Comparison of ENCODE assay signal across 10 cellular contexts in the genomic region with DNA sequence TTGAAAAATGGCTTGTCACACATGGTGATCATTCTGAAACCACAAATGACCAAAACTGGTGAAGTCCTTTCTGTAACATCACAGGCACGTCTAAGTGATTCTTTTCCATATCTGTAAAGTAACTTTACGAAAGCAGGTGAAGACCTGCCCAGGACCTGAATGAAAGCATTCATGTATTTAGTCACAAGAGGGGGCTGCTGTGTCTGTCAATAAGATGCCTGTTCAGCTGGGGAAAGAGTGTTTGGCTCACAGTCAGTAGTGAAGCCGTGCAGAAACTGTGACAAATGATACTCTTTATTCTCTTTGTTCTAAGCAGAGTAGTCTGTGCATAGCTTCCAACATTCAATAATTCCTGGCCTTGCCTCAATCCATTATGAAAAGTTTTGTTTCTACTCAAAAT.
DNase-seq lines count a peak whose midpoint lies in the region; ATAC-seq, FAIRE-seq and TF ChIP-seq lines count a peak whose summit lies in the region.
"Had no signal": no experiment of that assay in that cellular context is flagged by ENCODE, and none has a peak within 500 bp of the region (broad histone marks: within the 10 kb centered on the region; RNA-seq: fewer than 3 reads in every experiment).

No MANE protein-coding gene starts in this region.

- no peaks in the 10 kb centered on the region for H3K79me2 ChIP-seq in hepatocyte

- intact Hi-C loops in cardiac septum (cut with DNase I) = no loop called here

- H3K9me2 ChIP-seq in hepatocyte (replicated peaks; ENCODE audit: insufficient read depth) = no peaks in the 10 kb centered on the region

- TF ChIP-seq CTCF in hepatocyte (IDR thresholded peaks at IDR 0.05; ENCODE audit: poor library complexity) = peak; percentile 47

- 27% methylated on average over 3 of the region's 3 CpGs for WGBS in hepatocyte (ENCODE audit: low lambda C conversion rate, missing lambda C conversion rate)

- no peak overlapping the region for H3K27ac ChIP-seq in hepatocyte
- H3K27ac ChIP-seq: BLaER1 treated with 17β-estradiol and CSF1 and Interleukin-3, amounts not matched to agents 10 nM and 100 nM had no signal

- peak; percentile 5 for DNase-seq in activated CD4-positive, CD25-positive, alpha-beta regulatory T cell treated with anti-CD3 and anti-CD28 coated beads, Interleukin-2, amount 50 U/mL, for 16 hours (ENCODE audit: low read depth, low spot score)
- no peak for DNase-seq in activated CD4-positive, CD25-positive, alpha-beta regulatory T cell treated with anti-CD3 and anti-CD28 coated beads, Interleukin-2, amount 50 U/mL, for 72 hours
- DNase-seq in T-helper 2 cell = peak in 3 of 5 experiments; percentile 1 to 77 (median 3)
- DNase-seq in hepatocyte (ENCODE audit: low spot score) = peak; percentile 68
- DNase-seq in HTR-8/SVneo (ENCODE audit: insufficient read length, low spot score) = no peak
- DNase-seq in NCI-H2107 (lab: John Stamatoyannopoulos, UW) = no peak
- DNase-seq in cardiac septum (ENCODE audit: low spot score) = no peak
- DNase-seq: activated B cell treated with CpG ODN at 0.5 μM for 24 hours had no signal

- H4K20me1 ChIP-seq in hepatocyte (ENCODE audit: insufficient read depth, poor library complexity, severe bottlenecking) = no peaks in the 10 kb centered on the region

- H3K9me3 ChIP-seq in hepatocyte (ENCODE audit: low read depth) = no peaks in the 10 kb centered on the region
- H3K9me3 ChIP-seq: BLaER1 treated with 17β-estradiol and CSF1 and Interleukin-3, amounts not matched to agents 10 nM and 100 nM had no signal

- H3K27me3 ChIP-seq in hepatocyte = no peaks in the 10 kb centered on the region

- FAIRE-seq in HTR-8/SVneo (lab: Jason Lieb, UNC) = no peak

- H2AFZ ChIP-seq in hepatocyte = peak overlapping the region; percentile 44

- H3K4me2 ChIP-seq in hepatocyte = peak overlapping the region; percentile 19
- H3K4me2 ChIP-seq: BLaER1 treated with 17β-estradiol and CSF1 and Interleukin-3, amounts not matched to agents 10 nM and 100 nM had no signal

- H3K4me3 ChIP-seq in hepatocyte = no peak overlapping the region
- H3K4me3 ChIP-seq: BLaER1 treated with 17β-estradiol and CSF1 and Interleukin-3, amounts not matched to agents 10 nM and 100 nM had no signal

- H3K4me1 ChIP-seq in hepatocyte (ENCODE audit: insufficient read depth) = no peaks in the 10 kb centered on the region

- H3K36me3 ChIP-seq in hepatocyte (replicated peaks; ENCODE audit: insufficient read depth, low read depth) = no peaks in the 10 kb centered on the region
- H3K36me3 ChIP-seq: BLaER1 treated with 17β-estradiol and CSF1 and Interleukin-3, amounts not matched to agents 10 nM and 100 nM had no signal

- ATAC-seq in HG03159 (IDR thresholded peaks at IDR 0.05; ENCODE audit: unreplicated experiment) = peak; percentile 72

Comparison
In these comparisons a context has a peak if more than half of its experiments do, and no peak if none do; other contexts are left out.
1. DNase-seq: peak in activated CD4-positive, CD25-positive, alpha-beta regulatory T cell treated with anti-CD3 and anti-CD28 coated beads, Interleukin-2, amount 50 U/mL, for 16 hours (single experiment), T-helper 2 cell (3 of 5) and hepatocyte (single experiment); none in activated CD4-positive, CD25-positive, alpha-beta regulatory T cell treated with anti-CD3 and anti-CD28 coated beads, Interleukin-2, amount 50 U/mL, for 72 hours (single experiment), HTR-8/SVneo (single experiment), NCI-H2107 (single experiment) and cardiac septum (single experiment).